In genomic region chr9:90005388-90005787, GRCh38 we compare ENCODE assay signal across 34 cellular contexts.
"Had no signal": no experiment of that assay in that cellular context is flagged by ENCODE, and none has a peak within 500 bp of the region (broad histone marks: within the 10 kb centered on the region; RNA-seq: fewer than 3 reads in every experiment).

No MANE protein-coding gene starts in this region.

- H3K27me3 ChIP-seq: adrenal gland, cardiac muscle cell had no signal

- H3K27me3 Mint-ChIP-seq: activated B cell treated with CpG ODN at 0.5 μM for 24 hours; activated naive CD8-positive, alpha-beta T cell treated with anti-CD3 and anti-CD28 coated beads for 36 hours; brain had no signal

- H3K4me3 Mint-ChIP-seq: activated B cell treated with CpG ODN at 0.5 μM for 24 hours; activated CD4-positive, alpha-beta memory T cell treated with anti-CD3 and anti-CD28 coated beads, Interleukin-2, amount 10 ng/mL, durations not matched to agents 7 days and 5 days; activated CD4-positive, alpha-beta T cell treated with anti-CD3 and anti-CD28 coated beads for 36 hours; activated CD4-positive, alpha-beta T cell treated with anti-CD3 and anti-CD28 coated beads, Interleukin-2, amount 10 ng/mL, durations not matched to agents 7 days and 5 days; activated naive CD4-positive, alpha-beta T cell treated with anti-CD3 and anti-CD28 coated beads for 36 hours; activated naive CD8-positive, alpha-beta T cell treated with anti-CD3 and anti-CD28 coated beads for 36 hours; activated T-cell treated with anti-CD3 and anti-CD28 coated beads, Interleukin-2, amount 50 U/mL, for 4 hours; activated T-cell treated with anti-CD3 and anti-CD28 coated beads, Interleukin-2, amount 50 U/mL, for 72 hours; activated T-helper 1 cell treated with anti-CD3 and anti-CD28 coated beads, Interleukin-12 subunit alpha, Interleukin-12 subunit beta, Interleukin-2, Interleukin-4 antibody, amounts not matched to agents 30 ng/mL and 10 ng/mL and 1 ng/mL, durations not matched to agents 14 hours and 24 hours and 36 hours; activated T-helper 17 cell treated with anti-CD3 and anti-CD28 coated beads, Interleukin-2, amount 50 U/mL, for 72 hours; brain; T-helper 1 cell treated with Interleukin-12 subunit alpha and Interleukin-12 subunit beta and Interleukin-4 antibody, amounts not matched to agents 30 μg/mL and 1 μg/mL, for 36 hours; T-helper 2 cell treated with Interferon-gamma antibody and Interleukin-4, amounts not matched to agents 5 μg/mL and 100 μg/mL, for 36 hours had no signal

- DNase-seq: activated B cell treated with CpG ODN at 0.5 μM for 24 hours; activated CD4-positive, alpha-beta memory T cell treated with anti-CD3 and anti-CD28 coated beads, Interleukin-2, amount 10 ng/mL, durations not matched to agents 7 days and 5 days; activated CD4-positive, alpha-beta T cell treated with anti-CD3 and anti-CD28 coated beads for 1 hour; activated CD4-positive, alpha-beta T cell treated with anti-CD3 and anti-CD28 coated beads for 36 hours; activated CD4-positive, alpha-beta T cell treated with anti-CD3 and anti-CD28 coated beads for 48 hours; activated CD4-positive, alpha-beta T cell treated with anti-CD3 and anti-CD28 coated beads, Interleukin-2, amount 10 ng/mL, durations not matched to agents 7 days and 5 days; activated CD4-positive, alpha-beta T cell treated with anti-CD3 and anti-CD28 coated beads, Interleukin-2, amount 50 U/mL, for 48 hours; activated CD8-positive, alpha-beta memory T cell treated with anti-CD3 and anti-CD28 coated beads, Interleukin-2, amount 50 U/mL, for 4 hours; activated effector memory CD4-positive, alpha-beta T cell treated with anti-CD3 and anti-CD28 coated beads, Interleukin-2, amount 50 U/mL, for 16 hours; activated gamma-delta T cell treated with Interleukin-2 at 50 U/mL for 16 hours; activated naive CD4-positive, alpha-beta T cell; activated naive CD4-positive, alpha-beta T cell treated with anti-CD3 and anti-CD28 coated beads for 36 hours; activated naive CD4-positive, alpha-beta T cell treated with anti-CD3 and anti-CD28 coated beads, Interleukin-2, amount 50 U/mL, for 16 hours; activated naive CD8-positive, alpha-beta T cell treated with anti-CD3 and anti-CD28 coated beads for 36 hours; activated T-cell treated with anti-CD3 and anti-CD28 coated beads for 4 hours; activated T-cell treated with anti-CD3 and anti-CD28 coated beads, Interleukin-2, amount 50 U/mL, for 1 hour; activated T-cell treated with anti-CD3 and anti-CD28 coated beads, Interleukin-2, amount 50 U/mL, for 4 hours; activated T-cell treated with anti-CD3 and anti-CD28 coated beads, Interleukin-2, amount 50 U/mL, for 72 hours; adrenal gland; amniotic stem cell; aorta; central memory CD4-positive, alpha-beta T cell; SW 1271; T-helper 1 cell; T-helper 2 cell; T-helper 9 cell had no signal

- H3K36me3 ChIP-seq: adrenal gland, cardiac muscle cell had no signal

- H3K4me3 ChIP-seq: adrenal gland, cardiac muscle cell had no signal

- H3K36me3 Mint-ChIP-seq: activated naive CD4-positive, alpha-beta T cell treated with anti-CD3 and anti-CD28 coated beads, Interleukin-2, amount 50 U/mL, for 72 hours; activated naive CD8-positive, alpha-beta T cell treated with anti-CD3 and anti-CD28 coated beads for 36 hours; brain had no signal

- ATAC-seq: activated CD4-positive, alpha-beta T cell treated with anti-CD3 and anti-CD28 coated beads for 36 hours; activated naive CD4-positive, alpha-beta T cell treated with anti-CD3 and anti-CD28 coated beads, Interleukin-2, amount 50 U/mL, for 72 hours; activated T-cell treated with anti-CD3 and anti-CD28 coated beads, Interleukin-2, amount 50 U/mL, for 4 hours; activated T-cell treated with anti-CD3 and anti-CD28 coated beads, Interleukin-2, amount 50 U/mL, for 72 hours; activated T-helper 17 cell treated with anti-CD3 and anti-CD28 coated beads, Interleukin-2, amount 50 U/mL, for 72 hours had no signal

- H3K9me3 Mint-ChIP-seq: activated CD4-positive, alpha-beta memory T cell treated with anti-CD3 and anti-CD28 coated beads, Interleukin-2, amount 10 ng/mL, durations not matched to agents 7 days and 5 days; activated naive CD4-positive, alpha-beta T cell treated with anti-CD3 and anti-CD28 coated beads for 36 hours; activated naive CD8-positive, alpha-beta T cell treated with anti-CD3 and anti-CD28 coated beads for 36 hours; activated T-cell treated with anti-CD3 and anti-CD28 coated beads, Interleukin-2, amount 50 U/mL, for 4 hours; activated T-helper 17 cell treated with anti-CD3 and anti-CD28 coated beads, Interleukin-2, amount 50 U/mL, for 72 hours; T-helper 2 cell treated with Interferon-gamma antibody and Interleukin-4, amounts not matched to agents 5 μg/mL and 100 μg/mL, for 36 hours had no signal

- H3K27ac Mint-ChIP-seq: activated B cell treated with CpG ODN at 0.5 μM for 24 hours; activated CD4-positive, alpha-beta memory T cell treated with anti-CD3 and anti-CD28 coated beads, Interleukin-2, amount 10 ng/mL, durations not matched to agents 7 days and 5 days; activated CD4-positive, alpha-beta T cell treated with anti-CD3 and anti-CD28 coated beads for 36 hours; activated CD4-positive, alpha-beta T cell treated with anti-CD3 and anti-CD28 coated beads, Interleukin-2, amount 10 ng/mL, durations not matched to agents 7 days and 5 days; activated naive CD4-positive, alpha-beta T cell treated with anti-CD3 and anti-CD28 coated beads for 36 hours; activated naive CD4-positive, alpha-beta T cell treated with anti-CD3 and anti-CD28 coated beads, Interleukin-2, amount 50 U/mL, for 72 hours; activated naive CD8-positive, alpha-beta T cell treated with anti-CD3 and anti-CD28 coated beads for 36 hours; activated T-cell treated with anti-CD3 and anti-CD28 coated beads, Interleukin-2, amount 50 U/mL, for 72 hours; activated T-helper 1 cell treated with anti-CD3 and anti-CD28 coated beads, Interleukin-12 subunit alpha, Interleukin-12 subunit beta, Interleukin-2, Interleukin-4 antibody, amounts not matched to agents 30 ng/mL and 10 ng/mL and 1 ng/mL, durations not matched to agents 14 hours and 24 hours and 36 hours; activated T-helper 17 cell treated with anti-CD3 and anti-CD28 coated beads, Interleukin-2, amount 50 U/mL, for 72 hours; brain; T-helper 1 cell treated with Interleukin-12 subunit alpha and Interleukin-12 subunit beta and Interleukin-4 antibody, amounts not matched to agents 30 μg/mL and 1 μg/mL, for 36 hours; T-helper 2 cell treated with Interferon-gamma antibody and Interleukin-4, amounts not matched to agents 5 μg/mL and 100 μg/mL, for 36 hours had no signal

- H3K27ac ChIP-seq: adrenal gland, cardiac muscle cell, VCaP had no signal
